1 cellular context compared by ENCODE assay signal in genomic region chr9:93159601-93160418, GRCh38.
TF ChIP-seq lines count a peak whose summit lies in the region.

No MANE protein-coding gene starts in this region.

TF ChIP-seq in HepG2, 621 proteins besides CTCF, POLR2A, EP300 and RAD21 (continued from another document and continues in another):
- 0 out of 2 replicates have a peak, but pooled peaks have one; percentile 25 for TF ChIP-seq ZBTB44 (CRISPR knock-in tag; IDR thresholded peaks at IDR 0.05)
- no peak for TF ChIP-seq ATM (IDR thresholded peaks at IDR 0.05; ENCODE audit: borderline replicate concordance)
- peak; percentile 52; the same call in 1 of the 2 replicates for TF ChIP-seq ELF3 (CRISPR knock-in tag; IDR thresholded peaks at IDR 0.05)
- TF ChIP-seq HOXA9 (CRISPR knock-in tag; IDR thresholded peaks at IDR 0.05; ENCODE audit: borderline replicate concordance), result no peak
- TF ChIP-seq MLLT10 (CRISPR knock-in tag; IDR thresholded peaks at IDR 0.05), result no peak
- no peak for TF ChIP-seq NR2F2 (IDR thresholded peaks at IDR 0.05; ENCODE audit: borderline replicate concordance, low read depth)
- TF ChIP-seq IKZF4 (CRISPR knock-in tag; IDR thresholded peaks at IDR 0.05; ENCODE audit: borderline replicate concordance, low read depth, not compliant biosample characterization), result no peak
- no peak for TF ChIP-seq ARNT (IDR thresholded peaks at IDR 0.05)
- peak; percentile 68 for TF ChIP-seq ZNF883 (CRISPR knock-in tag; IDR thresholded peaks at IDR 0.05; ENCODE audit: not compliant biosample characterization)
- TF ChIP-seq SP2 (CRISPR knock-in tag; IDR thresholded peaks at IDR 0.05), result no peak
- 0 out of 2 replicates have a peak, but pooled peaks have one; percentile 50 for TF ChIP-seq ZBTB34 (CRISPR knock-in tag; IDR thresholded peaks at IDR 0.05)
- no peak for TF ChIP-seq GFI1 (CRISPR knock-in tag; IDR thresholded peaks at IDR 0.05; ENCODE audit: borderline replicate concordance)
- no peak for TF ChIP-seq ZBTB1 (CRISPR knock-in tag; IDR thresholded peaks at IDR 0.05; ENCODE audit: borderline replicate concordance)
- TF ChIP-seq SAP130 (CRISPR knock-in tag; IDR thresholded peaks at IDR 0.05; ENCODE audit: low read depth), result peak; percentile 64
- TF ChIP-seq ZNF605 (CRISPR knock-in tag; IDR thresholded peaks at IDR 0.05), result no peak
- no peak for TF ChIP-seq U2AF2 (IDR thresholded peaks at IDR 0.05; ENCODE audit: low read depth, low read length)
- TF ChIP-seq TCF7L2 (IDR thresholded peaks at IDR 0.05; ENCODE audit: low read depth, low read length), result no peak
- TF ChIP-seq ZNF652 (CRISPR knock-in tag; IDR thresholded peaks at IDR 0.05; ENCODE audit: borderline replicate concordance, low read depth), result peak; percentile 51; the same call in 1 of the 2 replicates
- TF ChIP-seq IKZF1 (IDR thresholded peaks at IDR 0.05), result no peak
- TF ChIP-seq ZNF329 (CRISPR knock-in tag; IDR thresholded peaks at IDR 0.05; ENCODE audit: low read depth), result no peak
- peak; percentile 50; the same call in 1 of the 2 replicates for TF ChIP-seq ZNF350 (CRISPR knock-in tag; IDR thresholded peaks at IDR 0.05; ENCODE audit: borderline replicate concordance, low read depth)
- no peak for TF ChIP-seq ZBTB7A (CRISPR knock-in tag; IDR thresholded peaks at IDR 0.05)
- TF ChIP-seq RBM39 (IDR thresholded peaks at IDR 0.05; ENCODE audit: low read depth, low read length, poor library complexity, severe bottlenecking), result no peak
- no peak for TF ChIP-seq CHD4 (IDR thresholded peaks at IDR 0.05; ENCODE audit: borderline replicate concordance, low read length)
- TF ChIP-seq IRF2 (CRISPR knock-in tag; IDR thresholded peaks at IDR 0.05), result peak; percentile 78
- TF ChIP-seq ZNF333 (CRISPR knock-in tag; IDR thresholded peaks at IDR 0.05; ENCODE audit: borderline replicate concordance), result no peak
- no peak for TF ChIP-seq KDM6A (CRISPR knock-in tag; IDR thresholded peaks at IDR 0.05; ENCODE audit: low read depth)
- no peak for TF ChIP-seq ZNF468 (CRISPR knock-in tag; IDR thresholded peaks at IDR 0.05)
- 0 out of 2 replicates have a peak, but pooled peaks have one; percentile 30 for TF ChIP-seq PITX1 (CRISPR knock-in tag; IDR thresholded peaks at IDR 0.05)
- TF ChIP-seq, protein P1, sequence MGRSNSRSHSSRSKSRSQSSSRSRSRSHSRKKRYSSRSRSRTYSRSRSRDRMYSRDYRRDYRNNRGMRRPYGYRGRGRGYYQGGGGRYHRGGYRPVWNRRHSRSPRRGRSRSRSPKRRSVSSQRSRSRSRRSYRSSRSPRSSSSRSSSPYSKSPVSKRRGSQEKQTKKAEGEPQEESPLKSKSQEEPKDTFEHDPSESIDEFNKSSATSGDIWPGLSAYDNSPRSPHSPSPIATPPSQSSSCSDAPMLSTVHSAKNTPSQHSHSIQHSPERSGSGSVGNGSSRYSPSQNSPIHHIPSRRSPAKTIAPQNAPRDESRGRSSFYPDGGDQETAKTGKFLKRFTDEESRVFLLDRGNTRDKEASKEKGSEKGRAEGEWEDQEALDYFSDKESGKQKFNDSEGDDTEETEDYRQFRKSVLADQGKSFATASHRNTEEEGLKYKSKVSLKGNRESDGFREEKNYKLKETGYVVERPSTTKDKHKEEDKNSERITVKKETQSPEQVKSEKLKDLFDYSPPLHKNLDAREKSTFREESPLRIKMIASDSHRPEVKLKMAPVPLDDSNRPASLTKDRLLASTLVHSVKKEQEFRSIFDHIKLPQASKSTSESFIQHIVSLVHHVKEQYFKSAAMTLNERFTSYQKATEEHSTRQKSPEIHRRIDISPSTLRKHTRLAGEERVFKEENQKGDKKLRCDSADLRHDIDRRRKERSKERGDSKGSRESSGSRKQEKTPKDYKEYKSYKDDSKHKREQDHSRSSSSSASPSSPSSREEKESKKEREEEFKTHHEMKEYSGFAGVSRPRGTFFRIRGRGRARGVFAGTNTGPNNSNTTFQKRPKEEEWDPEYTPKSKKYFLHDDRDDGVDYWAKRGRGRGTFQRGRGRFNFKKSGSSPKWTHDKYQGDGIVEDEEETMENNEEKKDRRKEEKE (IDR thresholded peaks at IDR 0.05), result no peak
- TF ChIP-seq, protein P2, sequence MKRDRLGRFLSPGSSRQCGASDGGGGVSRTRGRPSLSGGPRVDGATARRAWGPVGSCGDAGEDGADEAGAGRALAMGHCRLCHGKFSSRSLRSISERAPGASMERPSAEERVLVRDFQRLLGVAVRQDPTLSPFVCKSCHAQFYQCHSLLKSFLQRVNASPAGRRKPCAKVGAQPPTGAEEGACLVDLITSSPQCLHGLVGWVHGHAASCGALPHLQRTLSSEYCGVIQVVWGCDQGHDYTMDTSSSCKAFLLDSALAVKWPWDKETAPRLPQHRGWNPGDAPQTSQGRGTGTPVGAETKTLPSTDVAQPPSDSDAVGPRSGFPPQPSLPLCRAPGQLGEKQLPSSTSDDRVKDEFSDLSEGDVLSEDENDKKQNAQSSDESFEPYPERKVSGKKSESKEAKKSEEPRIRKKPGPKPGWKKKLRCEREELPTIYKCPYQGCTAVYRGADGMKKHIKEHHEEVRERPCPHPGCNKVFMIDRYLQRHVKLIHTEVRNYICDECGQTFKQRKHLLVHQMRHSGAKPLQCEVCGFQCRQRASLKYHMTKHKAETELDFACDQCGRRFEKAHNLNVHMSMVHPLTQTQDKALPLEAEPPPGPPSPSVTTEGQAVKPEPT (CRISPR knock-in tag; IDR thresholded peaks at IDR 0.05; ENCODE audit: low read depth), result no peak
- TF ChIP-seq ZNF451 (CRISPR knock-in tag; IDR thresholded peaks at IDR 0.05), result 0 out of 2 replicates have a peak, but pooled peaks have one; percentile 52
- TF ChIP-seq RARA (CRISPR knock-in tag; IDR thresholded peaks at IDR 0.05), result peak; percentile 36; the same call in 1 of the 2 replicates
- no peak for TF ChIP-seq ZNF629 (CRISPR knock-in tag; conservative IDR thresholded peaks at IDR 0.05)
- TF ChIP-seq, protein P3, sequence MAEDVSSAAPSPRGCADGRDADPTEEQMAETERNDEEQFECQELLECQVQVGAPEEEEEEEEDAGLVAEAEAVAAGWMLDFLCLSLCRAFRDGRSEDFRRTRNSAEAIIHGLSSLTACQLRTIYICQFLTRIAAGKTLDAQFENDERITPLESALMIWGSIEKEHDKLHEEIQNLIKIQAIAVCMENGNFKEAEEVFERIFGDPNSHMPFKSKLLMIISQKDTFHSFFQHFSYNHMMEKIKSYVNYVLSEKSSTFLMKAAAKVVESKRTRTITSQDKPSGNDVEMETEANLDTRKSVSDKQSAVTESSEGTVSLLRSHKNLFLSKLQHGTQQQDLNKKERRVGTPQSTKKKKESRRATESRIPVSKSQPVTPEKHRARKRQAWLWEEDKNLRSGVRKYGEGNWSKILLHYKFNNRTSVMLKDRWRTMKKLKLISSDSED (CRISPR knock-in tag; IDR thresholded peaks at IDR 0.05), result no peak
- no peak for TF ChIP-seq BRD4 (CRISPR knock-in tag; IDR thresholded peaks at IDR 0.05)
- TF ChIP-seq, protein P4, sequence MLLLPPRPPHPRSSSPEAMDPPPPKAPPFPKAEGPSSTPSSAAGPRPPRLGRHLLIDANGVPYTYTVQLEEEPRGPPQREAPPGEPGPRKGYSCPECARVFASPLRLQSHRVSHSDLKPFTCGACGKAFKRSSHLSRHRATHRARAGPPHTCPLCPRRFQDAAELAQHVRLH (CRISPR knock-in tag; IDR thresholded peaks at IDR 0.05; ENCODE audit: borderline replicate concordance, low read depth), result peak; percentile 45; the same call in 1 of the 2 replicates
- no peak for TF ChIP-seq KDM5A (IDR thresholded peaks at IDR 0.05; ENCODE audit: borderline replicate concordance, low read length)
- no peak for TF ChIP-seq ONECUT2 (CRISPR knock-in tag; IDR thresholded peaks at IDR 0.05)
- no peak for TF ChIP-seq ZFP90 (CRISPR knock-in tag; IDR thresholded peaks at IDR 0.05; ENCODE audit: borderline replicate concordance)
- TF ChIP-seq ZNF83 (CRISPR knock-in tag; IDR thresholded peaks at IDR 0.05; ENCODE audit: borderline replicate concordance), result no peak
- TF ChIP-seq MAFK (conservative IDR thresholded peaks at IDR 0.05 in 1 of 2, IDR thresholded peaks at IDR 0.05 in 1 of 2; ENCODE audit: low read length in 2 of 2), result no peak
- TF ChIP-seq ZNF724P (CRISPR knock-in tag; IDR thresholded peaks at IDR 0.05; ENCODE audit: borderline replicate concordance), result no peak
- TF ChIP-seq, protein P5, sequence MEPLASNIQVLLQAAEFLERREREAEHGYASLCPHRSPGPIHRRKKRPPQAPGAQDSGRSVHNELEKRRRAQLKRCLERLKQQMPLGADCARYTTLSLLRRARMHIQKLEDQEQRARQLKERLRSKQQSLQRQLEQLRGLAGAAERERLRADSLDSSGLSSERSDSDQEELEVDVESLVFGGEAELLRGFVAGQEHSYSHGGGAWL (CRISPR knock-in tag; IDR thresholded peaks at IDR 0.05), result no peak
- TF ChIP-seq, protein P6, sequence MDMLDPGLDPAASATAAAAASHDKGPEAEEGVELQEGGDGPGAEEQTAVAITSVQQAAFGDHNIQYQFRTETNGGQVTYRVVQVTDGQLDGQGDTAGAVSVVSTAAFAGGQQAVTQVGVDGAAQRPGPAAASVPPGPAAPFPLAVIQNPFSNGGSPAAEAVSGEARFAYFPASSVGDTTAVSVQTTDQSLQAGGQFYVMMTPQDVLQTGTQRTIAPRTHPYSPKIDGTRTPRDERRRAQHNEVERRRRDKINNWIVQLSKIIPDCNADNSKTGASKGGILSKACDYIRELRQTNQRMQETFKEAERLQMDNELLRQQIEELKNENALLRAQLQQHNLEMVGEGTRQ (IDR thresholded peaks at IDR 0.05; ENCODE audit: low read depth, low read length), result no peak
- TF ChIP-seq, protein P6 (CRISPR knock-in tag; IDR thresholded peaks at IDR 0.05; ENCODE audit: borderline replicate concordance), result no peak
- TF ChIP-seq ZNF432 (CRISPR knock-in tag; IDR thresholded peaks at IDR 0.05; ENCODE audit: borderline replicate concordance), result no peak
- TF ChIP-seq ZMYM4 (CRISPR knock-in tag; IDR thresholded peaks at IDR 0.05), result peak; percentile 51; the same call in 1 of the 2 replicates
- TF ChIP-seq ZNF235 (CRISPR knock-in tag; IDR thresholded peaks at IDR 0.05; ENCODE audit: borderline replicate concordance), result no peak
- TF ChIP-seq ZNF558 (CRISPR knock-in tag; IDR thresholded peaks at IDR 0.05; ENCODE audit: borderline replicate concordance), result 0 out of 2 replicates have a peak, but pooled peaks have one; percentile 63
- no peak for TF ChIP-seq RELA (CRISPR knock-in tag; IDR thresholded peaks at IDR 0.05)
- 0 out of 2 replicates have a peak, but pooled peaks have one; percentile 45 for TF ChIP-seq POGK (CRISPR knock-in tag; conservative IDR thresholded peaks at IDR 0.05)
- no peak for TF ChIP-seq ZNF484 (CRISPR knock-in tag; IDR thresholded peaks at IDR 0.05; ENCODE audit: borderline replicate concordance, low read depth)
- TF ChIP-seq, protein P7, sequence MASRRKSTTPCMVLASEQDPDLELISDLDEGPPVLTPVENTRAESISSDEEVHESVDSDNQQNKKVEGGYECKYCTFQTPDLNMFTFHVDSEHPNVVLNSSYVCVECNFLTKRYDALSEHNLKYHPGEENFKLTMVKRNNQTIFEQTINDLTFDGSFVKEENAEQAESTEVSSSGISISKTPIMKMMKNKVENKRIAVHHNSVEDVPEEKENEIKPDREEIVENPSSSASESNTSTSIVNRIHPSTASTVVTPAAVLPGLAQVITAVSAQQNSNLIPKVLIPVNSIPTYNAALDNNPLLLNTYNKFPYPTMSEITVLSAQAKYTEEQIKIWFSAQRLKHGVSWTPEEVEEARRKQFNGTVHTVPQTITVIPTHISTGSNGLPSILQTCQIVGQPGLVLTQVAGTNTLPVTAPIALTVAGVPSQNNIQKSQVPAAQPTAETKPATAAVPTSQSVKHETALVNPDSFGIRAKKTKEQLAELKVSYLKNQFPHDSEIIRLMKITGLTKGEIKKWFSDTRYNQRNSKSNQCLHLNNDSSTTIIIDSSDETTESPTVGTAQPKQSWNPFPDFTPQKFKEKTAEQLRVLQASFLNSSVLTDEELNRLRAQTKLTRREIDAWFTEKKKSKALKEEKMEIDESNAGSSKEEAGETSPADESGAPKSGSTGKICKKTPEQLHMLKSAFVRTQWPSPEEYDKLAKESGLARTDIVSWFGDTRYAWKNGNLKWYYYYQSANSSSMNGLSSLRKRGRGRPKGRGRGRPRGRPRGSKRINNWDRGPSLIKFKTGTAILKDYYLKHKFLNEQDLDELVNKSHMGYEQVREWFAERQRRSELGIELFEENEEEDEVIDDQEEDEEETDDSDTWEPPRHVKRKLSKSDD (CRISPR knock-in tag; IDR thresholded peaks at IDR 0.05; ENCODE audit: low read depth), result no peak
